In the genomic region with DNA sequence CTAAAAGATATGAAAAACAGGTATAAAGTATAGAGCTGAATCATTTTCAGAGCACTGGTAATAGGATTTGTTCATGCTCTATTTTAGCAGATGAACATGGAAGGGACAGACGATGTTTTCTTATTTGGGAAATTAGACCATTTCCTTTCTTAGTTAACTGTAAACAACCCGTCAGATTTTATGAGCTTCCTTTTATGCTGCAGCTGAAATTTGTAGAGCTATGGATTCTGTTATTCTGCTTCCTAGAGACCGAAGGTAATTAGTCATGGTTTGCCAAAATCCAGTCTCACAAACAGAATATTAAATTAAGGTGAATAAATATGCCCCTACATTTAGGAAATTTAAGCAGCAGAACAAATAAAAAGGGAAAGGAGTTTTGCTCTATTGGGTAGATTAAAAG, we compare ENCODE assay signal across 25 cellular contexts.
"Had no signal": no experiment of that assay in that cellular context is flagged by ENCODE, and none has a peak within 500 bp of the region (broad histone marks: within the 10 kb centered on the region; RNA-seq: fewer than 3 reads in every experiment).

No MANE protein-coding gene starts in this region.

- H3K36me3 Mint-ChIP-seq: activated naive CD4-positive, alpha-beta T cell treated with anti-CD3 and anti-CD28 coated beads, Interleukin-2, amount 10 ng/mL, durations not matched to agents 7 days and 5 days; mesothelial cell of epicardium; natural killer cell treated with Interleukin-12 subunit alpha and Interleukin-12 subunit beta and Interleukin-15 and Interleukin-18, amount 100 ng/mL, for 72 hours; stimulated activated effector memory CD8-positive, alpha-beta T cell treated with anti-CD3 and anti-CD28 coated beads, Interleukin-12 subunit alpha, Interleukin-12 subunit beta, amount 100 ng/mL, for 72 hours had no signal

- H3K27ac ChIP-seq: brain microvascular endothelial cell, coronary artery, left lung, neutrophil, pancreas, stomach, WERI-Rb-1 had no signal

- H3K4me3 Mint-ChIP-seq: activated naive CD4-positive, alpha-beta T cell treated with anti-CD3 and anti-CD28 coated beads, Interleukin-2, amount 10 ng/mL, durations not matched to agents 7 days and 5 days; mesothelial cell of epicardium; natural killer cell treated with Interleukin-12 subunit alpha and Interleukin-12 subunit beta and Interleukin-15 and Interleukin-18, amount 100 ng/mL, for 72 hours; stimulated activated effector memory CD8-positive, alpha-beta T cell treated with anti-CD3 and anti-CD28 coated beads, Interleukin-12 subunit alpha, Interleukin-12 subunit beta, amount 100 ng/mL, for 72 hours had no signal

- H3K27me3 ChIP-seq: brain microvascular endothelial cell, left lung, neutrophil, pancreas, stomach had no signal

- H3K9me3 ChIP-seq: neutrophil, pancreas had no signal

- H3K27me3 Mint-ChIP-seq: activated naive CD4-positive, alpha-beta T cell treated with anti-CD3 and anti-CD28 coated beads, Interleukin-2, amount 10 ng/mL, durations not matched to agents 7 days and 5 days; natural killer cell treated with Interleukin-12 subunit alpha and Interleukin-12 subunit beta and Interleukin-15 and Interleukin-18, amount 100 ng/mL, for 72 hours had no signal

- H3K4me1 Mint-ChIP-seq: activated naive CD4-positive, alpha-beta T cell treated with anti-CD3 and anti-CD28 coated beads, Interleukin-2, amount 10 ng/mL, durations not matched to agents 7 days and 5 days; mesothelial cell of epicardium; stimulated activated effector memory CD8-positive, alpha-beta T cell treated with anti-CD3 and anti-CD28 coated beads, Interleukin-12 subunit alpha, Interleukin-12 subunit beta, amount 100 ng/mL, for 72 hours had no signal

- H3K27ac Mint-ChIP-seq: activated naive CD4-positive, alpha-beta T cell treated with anti-CD3 and anti-CD28 coated beads, Interleukin-2, amount 10 ng/mL, durations not matched to agents 7 days and 5 days; mesothelial cell of epicardium; natural killer cell treated with Interleukin-12 subunit alpha and Interleukin-12 subunit beta and Interleukin-15 and Interleukin-18, amount 100 ng/mL, for 72 hours; stimulated activated effector memory CD8-positive, alpha-beta T cell treated with anti-CD3 and anti-CD28 coated beads, Interleukin-12 subunit alpha, Interleukin-12 subunit beta, amount 100 ng/mL, for 72 hours had no signal

- FAIRE-seq: frontal cortex, kidney, pancreas had no signal

- H3K4me1 ChIP-seq: left lung, pancreas, stomach had no signal

- H3K4me3 ChIP-seq: coronary artery, left lung, pancreas, stomach had no signal

- H3K36me3 ChIP-seq: brain microvascular endothelial cell, left lung, neutrophil, pancreas, stomach, WERI-Rb-1 had no signal

- DNase-seq: activated CD4-positive, alpha-beta T cell treated with anti-CD3 and anti-CD28 coated beads for 1 hour; activated CD8-positive, alpha-beta memory T cell treated with anti-CD3 and anti-CD28 coated beads for 24 hours; activated CD8-positive, alpha-beta memory T cell treated with anti-CD3 and anti-CD28 coated beads, Interleukin-2, amount 50 U/mL, for 48 hours; activated effector memory CD4-positive, alpha-beta T cell treated with Interleukin-2 at 50 U/mL for 16 hours; activated naive CD4-positive, alpha-beta T cell treated with anti-CD3 and anti-CD28 coated beads, Interleukin-2, amount 10 ng/mL, durations not matched to agents 7 days and 5 days; activated T-cell treated with anti-CD3 and anti-CD28 coated beads, Interleukin-2, amount 50 U/mL, for 48 hours; aorta; brain microvascular endothelial cell; central memory CD4-positive, alpha-beta T cell; effector CD8-positive, alpha-beta T cell; head of caudate nucleus; kidney; left lung; pancreas; stimulated activated CD4-positive, alpha-beta T cell treated with anti-CD3 and anti-CD28 coated beads, Interleukin-4, amount 100 ng/mL, for 24 hours; stomach; trophoblast cell; WERI-Rb-1 had no signal

- ATAC-seq: left lung; natural killer cell treated with Interleukin-12 subunit alpha and Interleukin-12 subunit beta and Interleukin-15 and Interleukin-18, amount 100 ng/mL, for 72 hours; pancreas; sciatic nerve; stimulated activated effector memory CD8-positive, alpha-beta T cell treated with anti-CD3 and anti-CD28 coated beads, Interleukin-12 subunit alpha, Interleukin-12 subunit beta, amount 100 ng/mL, for 72 hours had no signal
